In the genomic region with DNA sequence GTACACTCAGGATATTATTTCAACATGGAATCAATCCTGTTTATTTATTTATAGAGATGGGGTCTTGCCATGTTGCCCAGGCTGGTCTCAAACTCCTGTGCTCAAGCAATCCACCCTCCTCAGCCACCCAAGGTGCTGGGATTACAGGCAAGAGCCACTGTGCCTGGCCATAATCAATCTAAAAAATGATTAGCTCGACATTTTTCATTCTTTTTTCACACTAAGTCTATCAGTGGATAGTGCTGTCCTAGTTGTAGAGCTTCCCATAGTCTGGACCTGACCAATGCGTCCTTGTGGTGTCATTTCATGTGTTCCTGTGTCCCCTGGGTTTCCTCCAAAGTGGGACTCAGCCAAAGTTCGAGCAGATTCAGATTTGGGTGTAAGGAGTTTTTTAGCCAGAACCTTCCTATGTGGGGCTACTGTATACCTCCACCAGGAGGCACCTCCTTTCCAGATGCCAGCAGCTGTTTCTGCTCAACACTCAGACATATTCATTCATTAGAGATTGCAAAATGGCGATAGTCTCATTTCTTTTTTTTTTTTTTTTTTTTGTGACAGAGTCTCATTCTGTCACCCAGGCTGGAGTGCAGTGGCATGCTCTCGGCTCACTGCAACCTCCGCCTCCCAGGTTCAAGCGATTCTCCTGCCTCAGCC, we compare ENCODE assay signal across 17 cellular contexts.
DNase-seq lines count a peak whose midpoint lies in the region; ATAC-seq, FAIRE-seq and TF ChIP-seq lines count a peak whose summit lies in the region.
"Had no signal": no experiment of that assay in that cellular context is flagged by ENCODE, and none has a peak within 500 bp of the region (broad histone marks: within the 10 kb centered on the region; RNA-seq: fewer than 3 reads in every experiment).

No MANE protein-coding gene starts in this region.

- no peak overlapping the region for H4K8ac ChIP-seq in H1 (ENCODE audit: extremely low read depth, insufficient read depth, low read length)

- FAIRE-seq in H1 (lab: Jason Lieb, UNC), result no peak
- FAIRE-seq: pancreas had no signal

- H3K79me2 ChIP-seq in H1 (ENCODE audit: control insufficient read depth in 1 of 2, insufficient read depth in 2 of 2, low read length in 2 of 2), result no peaks in the 10 kb centered on the region

- H3K36me3 ChIP-seq in H1 (ENCODE audit: control insufficient read depth in 2 of 4, insufficient read depth in 4 of 4, low read length in 3 of 4), result peaks cover 0 to 7% (median 0%) of the 10 kb centered on the region in 4 experiments; a peak in 1 of 8 replicates
- H3K36me3 ChIP-seq: pancreas, Peyer's patch, thoracic aorta had no signal

- no peak overlapping the region for H4K5ac ChIP-seq in H1 (ENCODE audit: insufficient read length, low read depth, low read length)

- H3K4me1 ChIP-seq in H1 (replicated peaks in 1 of 4; ENCODE audit: control insufficient read depth in 3 of 4, insufficient read depth in 4 of 4, low read length in 3 of 4), result no peaks in the 10 kb centered on the region
- H3K4me1 ChIP-seq: esophagus muscularis mucosa, pancreas had no signal

- H3K56ac ChIP-seq in H1 (replicated peaks; ENCODE audit: insufficient read length, low read depth, low read length), result no peak overlapping the region

- TF ChIP-seq POLR2A in NB4 (IDR thresholded peaks at IDR 0.05; ENCODE audit: extremely low read depth, insufficient read length), result no peak
- no peak for TF ChIP-seq POLR2A in H1 (IDR thresholded peaks at IDR 0.05; ENCODE audit: control extremely low read depth in 1 of 2, low read depth in 2 of 2, low read length in 2 of 2)

- H3K9ac ChIP-seq in H1 (replicated peaks in 1 of 4; ENCODE audit: extremely low read depth in 1 of 4, low read depth in 3 of 4, low read length in 3 of 4), result no peak overlapping the region; a peak in 1 of 7 replicates

- H3K23ac ChIP-seq in H1 (ENCODE audit: insufficient read length), result no peak overlapping the region

- H2BK120ac ChIP-seq in H1 (replicated peaks; ENCODE audit: low read depth, low read length), result no peak overlapping the region

- no peak overlapping the region for H2BK20ac ChIP-seq in H1 (ENCODE audit: low read length)

- H2BK5ac ChIP-seq in H1 (ENCODE audit: low read depth, low read length), result no peak overlapping the region

- H2BK12ac ChIP-seq in H1 (ENCODE audit: low read depth, low read length), result no peak overlapping the region

- no peak overlapping the region for H3K14ac ChIP-seq in H1 (ENCODE audit: insufficient read length)

- H3K27ac ChIP-seq in H1 (ENCODE audit: low read depth, low read length), result no peak overlapping the region
- H3K27ac ChIP-seq: esophagus muscularis mucosa, HL-60, pancreas, thoracic aorta had no signal

- H2BK15ac ChIP-seq in H1 (ENCODE audit: low read length), result no peak overlapping the region

- H3K4me3 ChIP-seq in AG09309 (ENCODE audit: control insufficient read depth, low read depth, low read length) (no peak overlapping the region), GM12865 (ENCODE audit: low read depth, low read length) (peak overlapping the region; percentile 43), NB4 (ENCODE audit: low read depth, low read length) (no peak overlapping the region), H1 (ENCODE audit: extremely low read depth in 1 of 4, insufficient read depth in 2 of 4, low read depth in 3 of 4, low read length in 4 of 4) (no peak overlapping the region)
- H3K4me3 ChIP-seq: esophagus muscularis mucosa, pancreas, Peyer's patch, thoracic aorta had no signal

- no peak overlapping the region for H2AK5ac ChIP-seq in H1 (ENCODE audit: low read depth, low read length)

- H2AFZ ChIP-seq in H1 (ENCODE audit: low read length), result no peak overlapping the region

- no peak for ATAC-seq in GM19463 (IDR thresholded peaks at IDR 0.05; ENCODE audit: unreplicated experiment)
- ATAC-seq: left lobe of liver, pancreas had no signal

- no peak overlapping the region for H4K91ac ChIP-seq in H1 (replicated peaks; ENCODE audit: insufficient read length, low read length)

- no peak overlapping the region for H3K18ac ChIP-seq in H1 (ENCODE audit: extremely low read depth, low read length)

- no peaks in the 10 kb centered on the region for H3K23me2 ChIP-seq in H1 (ENCODE audit: low read depth, low read length)

- H4K20me1 ChIP-seq in H1 (replicated peaks in 1 of 2; ENCODE audit: control insufficient read depth in 1 of 2, insufficient read depth in 2 of 2, low read length in 2 of 2), result peaks cover 0 to 3% of the 10 kb centered on the region in 2 experiments

- no peak overlapping the region for H3K4me2 ChIP-seq in H1 (ENCODE audit: insufficient read depth in 1 of 2, low read depth in 2 of 2, low read length in 2 of 2)

- H3K9me3 ChIP-seq in H1 (ENCODE audit: insufficient read depth in 2 of 2, low read depth in 1 of 2, low read length in 1 of 2), result no peaks in the 10 kb centered on the region
- H3K9me3 ChIP-seq: esophagus muscularis mucosa, pancreas, Peyer's patch, thoracic aorta had no signal

- H3K4ac ChIP-seq in H1 (replicated peaks; ENCODE audit: insufficient read length, low read depth, low read length), result no peak overlapping the region

- no peak for TF ChIP-seq EP300 in H1 (IDR thresholded peaks at IDR 0.05; ENCODE audit: borderline replicate concordance in 1 of 2, low read depth in 2 of 2, low read length in 2 of 2)

- no peaks in the 10 kb centered on the region for H3K79me1 ChIP-seq in H1 (ENCODE audit: low read depth, low read length)

- POLR2A ChIA-PET in H1 (lab: Charles Lee; ENCODE audit: partially characterized antibody), result interaction anchor here (0.9 kb wide), 1 partner anchor 10 kb away, joined by 3 read pairs; no protein-coding TSS in a partner anchor

- CTCF ChIA-PET in H1 (lab: Charles Lee; ENCODE audit: partially characterized antibody), result interaction anchor here (0.9 to 1.8 kb wide), 5 partner anchors 10 to 142 kb away, joined by 4 to 5 read pairs (median 4); no protein-coding TSS in a partner anchor

- TF ChIP-seq RAD21 in H1 (IDR thresholded peaks at IDR 0.05 in 1 of 2, conservative IDR thresholded peaks at IDR 0.05 in 1 of 2; ENCODE audit: low read depth in 2 of 2, low read length in 2 of 2), result 0 out of 4 replicates have a peak, but pooled peaks of 1 of the 2 experiments have one; percentile 10

- TF ChIP-seq CTCF in AG09309 (IDR thresholded peaks at IDR 0.05; ENCODE audit: control insufficient read depth, insufficient read depth, low read depth, low read length, missing control alignments) (peak; percentile 14), GM12865 (IDR thresholded peaks at IDR 0.05; ENCODE audit: insufficient read depth, low read depth, low read length, missing control alignments) (peak; percentile 62), NB4 (IDR thresholded peaks at IDR 0.05; ENCODE audit: low read depth, low read length) (peak; percentile 31), H1 (IDR thresholded peaks at IDR 0.05; ENCODE audit: control extremely low read depth in 1 of 3, insufficient read depth in 1 of 3, low read depth in 1 of 3, low read length in 3 of 3) (peak in 1 of 3 experiments; percentile 34; a peak in 1 of 4 replicates)

- DNase-seq in AG09309 (ENCODE audit: low read depth) (no peak), GM12865 (ENCODE audit: low read depth) (peak; percentile 88), NB4 (ENCODE audit: low read depth) (peak; percentile 46), H1 (ENCODE audit: low read depth in 1 of 2, low spot score in 2 of 2) (no peak), ureter (ENCODE audit: low spot score) (no peak), mesenteric fat pad (ENCODE audit: low spot score) (no peak)
- DNase-seq in activated T-cell treated with anti-CD3 and anti-CD28 coated beads, Interleukin-2, amount 50 U/mL, for 1 hour, result no peak
- DNase-seq: anterior cingulate cortex, H7, NCI-H1436 treated with DMSO at 0.1 percent for 48 hours, pancreas had no signal

- 92% methylated on average over 6 of the region's 7 CpGs; no CpG with 5 or more reads in 1 of the 2 experiments for WGBS in H1 (ENCODE audit: extremely low coverage in 1 of 2, insufficient coverage in 1 of 2, insufficient read length in 1 of 2, insufficient replicate concordance in 2 of 2, low coverage in 1 of 2, low lambda C conversion rate in 2 of 2, missing lambda C conversion rate in 1 of 2), 2 experiments

- H3K27me3 ChIP-seq in H1 (replicated peaks in 1 of 4; ENCODE audit: control insufficient read depth in 3 of 4, extremely low read depth in 1 of 4, insufficient read depth in 3 of 4, low read length in 3 of 4), result no peaks in the 10 kb centered on the region
- H3K27me3 ChIP-seq: pancreas, Peyer's patch had no signal

TF ChIP-seq in H1, 55 proteins besides CTCF, POLR2A, EP300 and RAD21:
- TF ChIP-seq JUN (IDR thresholded peaks at IDR 0.05; ENCODE audit: low read depth, low read length) (no peak), TCF12 (IDR thresholded peaks at IDR 0.05; ENCODE audit: low read depth, low read length) (no peak), MAFK (IDR thresholded peaks at IDR 0.05; ENCODE audit: low read depth, low read length) (peak; percentile 36; the same call in 1 of the 2 replicates), FOSL1 (IDR thresholded peaks at IDR 0.05; ENCODE audit: insufficient read depth, low read depth, low read length) (no peak), EGR1 (IDR thresholded peaks at IDR 0.05; ENCODE audit: borderline replicate concordance, low read depth, low read length) (no peak), RXRA (IDR thresholded peaks at IDR 0.05; ENCODE audit: insufficient read depth, low read depth, low read length) (no peak), NANOG (IDR thresholded peaks at IDR 0.05; ENCODE audit: insufficient read depth, low read depth, low read length, poor library complexity, severe bottlenecking) (no peak)
TF ChIP-seq in H1: peak in this region for 1.

Comparison
In these comparisons a context has a peak if more than half of its experiments do, and no peak if none do; other contexts are left out.
1. DNase-seq: peak in GM12865 (single experiment) and NB4 (single experiment); none in AG09309 (single experiment), H1 (0 of 2), activated T-cell treated with anti-CD3 and anti-CD28 coated beads, Interleukin-2, amount 50 U/mL, for 1 hour (single experiment), ureter (single experiment) and mesenteric fat pad (single experiment).